22 cellular contexts compared by ENCODE assay signal in the genomic region with DNA sequence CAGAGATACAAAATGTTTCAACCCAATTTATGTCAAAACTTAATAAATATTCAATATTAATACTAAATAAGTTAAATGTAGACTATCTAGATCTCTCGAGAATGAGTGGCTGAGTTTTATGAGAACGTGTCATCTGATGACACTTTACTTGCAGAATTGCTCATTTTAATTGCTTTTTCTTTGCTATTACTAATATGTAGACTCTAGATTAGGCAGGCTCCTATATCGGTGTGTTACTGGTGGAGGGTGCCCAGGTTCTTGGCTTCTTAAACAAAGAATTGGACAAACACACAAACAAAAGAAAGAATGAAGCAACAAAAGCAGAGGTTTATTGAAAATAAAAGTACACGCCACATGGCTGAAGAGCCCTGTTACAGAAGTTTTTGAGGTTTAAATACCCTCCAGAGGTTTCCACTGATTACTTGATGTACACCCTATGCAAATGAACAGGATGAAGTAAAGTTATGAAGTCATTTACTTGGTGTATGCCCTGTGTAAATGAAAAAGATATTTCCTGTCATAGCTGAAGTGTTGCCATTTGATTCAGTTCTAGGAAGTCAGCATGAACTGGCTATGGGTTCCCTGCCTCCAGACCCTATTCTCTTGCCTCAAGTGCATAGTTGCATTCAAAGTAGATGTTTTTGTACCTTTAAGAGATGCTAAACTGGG.
DNase-seq lines count a peak whose midpoint lies in the region; ATAC-seq, FAIRE-seq and TF ChIP-seq lines count a peak whose summit lies in the region.
"Had no signal": no experiment of that assay in that cellular context is flagged by ENCODE, and none has a peak within 500 bp of the region (broad histone marks: within the 10 kb centered on the region; RNA-seq: fewer than 3 reads in every experiment).

No MANE protein-coding gene starts in this region.

- TF ChIP-seq CTCF in mucosa of descending colon (IDR thresholded peaks at IDR 0.05), result no peak

- peaks cover 14% of the 10 kb centered on the region for H3K4me1 Mint-ChIP-seq in activated CD8-positive, alpha-beta memory T cell treated with anti-CD3 and anti-CD28 coated beads, Interleukin-2, amount 10 ng/mL, durations not matched to agents 7 days and 5 days

- ATAC-seq in activated CD8-positive, alpha-beta memory T cell treated with anti-CD3 and anti-CD28 coated beads, Interleukin-2, amount 10 ng/mL, durations not matched to agents 7 days and 5 days, result peak; percentile 81
- peak; percentile 73 for ATAC-seq in HG03439 (IDR thresholded peaks at IDR 0.05; ENCODE audit: unreplicated experiment)
- peak; percentile 26 for ATAC-seq in mucosa of descending colon
- ATAC-seq in GM21515 (IDR thresholded peaks at IDR 0.05; ENCODE audit: unreplicated experiment), result no peak
- ATAC-seq: A549, HCT116, K562, left ventricle myocardium superior had no signal

- H3K36me3 Mint-ChIP-seq in activated CD8-positive, alpha-beta memory T cell treated with anti-CD3 and anti-CD28 coated beads, Interleukin-2, amount 10 ng/mL, durations not matched to agents 7 days and 5 days, result peaks cover 46% of the 10 kb centered on the region

- H3K4me3 ChIP-seq in mucosa of descending colon, result no peak overlapping the region
- H3K4me3 ChIP-seq in HAP-1, result no peak overlapping the region
- H3K4me3 ChIP-seq: A549, K562, vagina had no signal

- H3K36me3 ChIP-seq in mucosa of descending colon (ENCODE audit: low read depth), result no peaks in the 10 kb centered on the region
- H3K36me3 ChIP-seq in HAP-1 (replicated peaks), result no peaks in the 10 kb centered on the region
- H3K36me3 ChIP-seq: vagina had no signal

- no peaks in the 10 kb centered on the region for H3K9me3 ChIP-seq in mucosa of descending colon
- H3K9me3 ChIP-seq in HAP-1, result no peaks in the 10 kb centered on the region; the same call in 1 of the 2 replicates
- H3K9me3 ChIP-seq: A549, vagina had no signal

- no peak overlapping the region for H3K4me3 Mint-ChIP-seq in activated CD8-positive, alpha-beta memory T cell treated with anti-CD3 and anti-CD28 coated beads, Interleukin-2, amount 10 ng/mL, durations not matched to agents 7 days and 5 days
- H3K4me3 Mint-ChIP-seq: CD4-positive, alpha-beta T cell; T-helper 1 cell treated with Interleukin-12 subunit alpha and Interleukin-12 subunit beta and Interleukin-4 antibody, amounts not matched to agents 30 μg/mL and 1 μg/mL, for 36 hours had no signal

- CTCF ChIA-PET in activated CD8-positive, alpha-beta memory T cell treated with anti-CD3 and anti-CD28 coated beads, Interleukin-2, amount 10 ng/mL, durations not matched to agents 7 days and 5 days (lab: Charles Lee), result interaction anchor here (0.6 to 1.2 kb wide), 2 partner anchors 15 to 17 kb away, joined by 3 read pairs; no protein-coding TSS in a partner anchor

- no peak for DNase-seq in activated CD8-positive, alpha-beta memory T cell treated with anti-CD3 and anti-CD28 coated beads, Interleukin-2, amount 10 ng/mL, durations not matched to agents 7 days and 5 days
- DNase-seq in activated CD8-positive, alpha-beta memory T cell treated with anti-CD3 and anti-CD28 coated beads, Interleukin-2, amount 50 U/mL, for 48 hours, result no peak
- DNase-seq in GM19239 (ENCODE audit: insufficient read length, low spot score) (no peak), mucosa of descending colon (no peak), DMS153 (lab: John Stamatoyannopoulos, UW) (no peak), HAP-1 (ENCODE audit: low spot score in 2 of 2) (no peak)
- DNase-seq: activated CD4-positive, CD25-positive, alpha-beta regulatory T cell; CD4-positive, alpha-beta T cell; effector CD8-positive, alpha-beta T cell; glutamatergic neuron; left ventricle myocardium superior; NCI-H1105; NCI-H69; OCI-M1; stimulated activated CD4-positive, alpha-beta T cell treated with anti-CD3 and anti-CD28 coated beads, Interleukin-2, amount 100 ng/mL, for 24 hours had no signal

- no peaks in the 10 kb centered on the region for H3K4me1 ChIP-seq in mucosa of descending colon (ENCODE audit: low read depth)
- peaks cover 9% of the 10 kb centered on the region for H3K4me1 ChIP-seq in HAP-1
- H3K4me1 ChIP-seq: A549, vagina had no signal

- no peaks in the 10 kb centered on the region for H3K27me3 Mint-ChIP-seq in activated CD8-positive, alpha-beta memory T cell treated with anti-CD3 and anti-CD28 coated beads, Interleukin-2, amount 10 ng/mL, durations not matched to agents 7 days and 5 days
- H3K27me3 Mint-ChIP-seq: CD4-positive, alpha-beta T cell had no signal

- FAIRE-seq in GM19239 (lab: Jason Lieb, UNC), result peak; percentile 83
- FAIRE-seq: A549, K562 had no signal

- intact Hi-C loops in mucosa of descending colon (cut with DNase I, micrococcal nuclease), result no loop called here

- in situ Hi-C loops in HAP-1 (cut with MboI; ENCODE audit: low sequenced_read_pairs), result no loop called here

- H3K9me3 Mint-ChIP-seq in activated CD8-positive, alpha-beta memory T cell treated with anti-CD3 and anti-CD28 coated beads, Interleukin-2, amount 10 ng/mL, durations not matched to agents 7 days and 5 days (ENCODE audit: low read depth), result peaks cover 11% of the 10 kb centered on the region

- peak overlapping the region; percentile 81 for H3K27ac Mint-ChIP-seq in activated CD8-positive, alpha-beta memory T cell treated with anti-CD3 and anti-CD28 coated beads, Interleukin-2, amount 10 ng/mL, durations not matched to agents 7 days and 5 days
- H3K27ac Mint-ChIP-seq: CD4-positive, alpha-beta T cell; T-helper 1 cell treated with Interleukin-12 subunit alpha and Interleukin-12 subunit beta and Interleukin-4 antibody, amounts not matched to agents 30 μg/mL and 1 μg/mL, for 36 hours had no signal

- H3K27me3 ChIP-seq in HAP-1 (ENCODE audit: low read depth), result no peaks in the 10 kb centered on the region
- H3K27me3 ChIP-seq: vagina had no signal
